Comparison of ENCODE assay signal across 17 cellular contexts in the genomic region with DNA sequence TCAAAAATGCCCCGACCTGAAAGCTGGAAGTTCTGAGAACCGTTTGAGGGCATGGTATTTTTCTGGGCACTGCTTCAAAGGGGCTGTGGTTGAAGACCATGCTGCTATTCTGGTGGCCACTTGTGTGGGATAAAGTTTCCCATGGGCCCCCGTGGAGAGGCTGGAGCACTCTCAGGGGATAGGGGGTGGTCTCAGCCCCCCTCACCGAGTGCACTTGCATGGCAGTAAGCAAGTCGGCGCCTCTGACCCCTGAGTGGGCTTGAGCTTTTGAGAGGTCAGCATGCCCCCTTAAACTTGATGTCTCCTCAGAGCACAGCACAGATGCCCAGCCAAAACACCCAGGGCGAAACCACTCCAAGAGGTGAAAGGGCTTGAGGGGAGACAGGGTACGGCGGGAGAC. TPM values are rescaled to one million over a fixed set of nuclear protein-coding genes. Genes with fewer than 3 reads are reported as not detected.
A peak's percentile ranks its signal among the peaks of the same experiment; 100 is the strongest.
DNase-seq lines count a peak whose midpoint lies in the region; ATAC-seq and TF ChIP-seq lines count a peak whose summit lies in the region.
"Had no signal": no experiment of that assay in that cellular context is flagged by ENCODE, and none has a peak within 500 bp of the region (broad histone marks: within the 10 kb centered on the region; RNA-seq: fewer than 3 reads in every experiment).

No MANE protein-coding gene starts in this region.

- H3K27me3 ChIP-seq in right atrium auricular region (no peaks in the 10 kb centered on the region), smooth muscle cell (ENCODE audit: low read depth) (no peaks in the 10 kb centered on the region), uterus (no peaks in the 10 kb centered on the region)

- DNase-seq in right atrium auricular region (ENCODE audit: low spot score) = no peak
- DNase-seq in Right ventricle myocardium inferior (ENCODE audit: missing footprints) = no peak
- no peak for DNase-seq in coronary artery (ENCODE audit: low spot score)
- DNase-seq in smooth muscle cell (lab: John Stamatoyannopoulos, UW; ENCODE audit: unreplicated experiment) = no peak
- no peak for DNase-seq in uterus
- no peak for DNase-seq in NAMALWA (ENCODE audit: low spot score)
- no peak for DNase-seq in G401 (ENCODE audit: low spot score)
- no peak for DNase-seq in activated naive CD4-positive, alpha-beta T cell treated with Interleukin-2 at 50 U/mL for 16 hours
- DNase-seq: ACHN; CD4-positive, alpha-beta memory T cell; DMS153; DMS79 treated with DMSO at 0.1 percent for 48 hours; EL; GDM1; HCEC 1CT; HFFc6 had no signal

- H3K9ac ChIP-seq in smooth muscle cell (ENCODE audit: low read depth) = no peak overlapping the region

- H3K27ac ChIP-seq in right atrium auricular region = peak overlapping the region; percentile 48 to 58
- peak overlapping the region; percentile 18 to 85 for H3K27ac ChIP-seq in coronary artery
- H3K27ac ChIP-seq in smooth muscle cell (ENCODE audit: low read depth) = peak overlapping the region; percentile 84
- peak overlapping the region; percentile 39 to 44 for H3K27ac ChIP-seq in uterus
- H3K27ac ChIP-seq: C4-2B had no signal

- intact Hi-C loops in Right ventricle myocardium inferior (cut with DNase I) = no loop called here
- intact Hi-C loops in uterus (cut with DNase I; ENCODE audit: low total_unique reads) = no loop called here

- TF ChIP-seq POLR2A in uterus (IDR thresholded peaks at IDR 0.05) = no peak

- no peak overlapping the region for H2AFZ ChIP-seq in smooth muscle cell (ENCODE audit: low read depth)

- 85% methylated on average over 9 of the region's 9 CpGs for WGBS in smooth muscle cell (ENCODE audit: low lambda C conversion rate)

- no peak for ATAC-seq in Right ventricle myocardium inferior

- H3K36me3 ChIP-seq in right atrium auricular region (peaks cover 78% of the 10 kb centered on the region), smooth muscle cell (ENCODE audit: low read depth) (peaks cover 9% of the 10 kb centered on the region), uterus (no peaks in the 10 kb centered on the region)

- peaks cover 99% of the 10 kb centered on the region for H3K79me2 ChIP-seq in smooth muscle cell (ENCODE audit: low read depth)

- peaks cover 95% of the 10 kb centered on the region for H3F3A ChIP-seq in smooth muscle cell (ENCODE audit: low read depth)

- H3K4me2 ChIP-seq in smooth muscle cell = no peak overlapping the region

- TF ChIP-seq CTCF in right atrium auricular region (IDR thresholded peaks at IDR 0.05) = no peak
- no peak for TF ChIP-seq CTCF in coronary artery (IDR thresholded peaks at IDR 0.05)
- TF ChIP-seq CTCF in smooth muscle cell (IDR thresholded peaks at IDR 0.05; ENCODE audit: borderline replicate concordance, insufficient read depth, poor library complexity, severe bottlenecking) = no peak
- TF ChIP-seq CTCF in uterus (IDR thresholded peaks at IDR 0.05) = no peak

- H3K4me3 ChIP-seq in right atrium auricular region (no peak overlapping the region), coronary artery (no peak overlapping the region), smooth muscle cell (no peak overlapping the region), uterus (no peak overlapping the region)

- H4K20me1 ChIP-seq in smooth muscle cell (ENCODE audit: low read depth) = peaks cover 100% of the 10 kb centered on the region

- in situ Hi-C loops in G401 (cut with HindIII; ENCODE audit: low sequenced_read_pairs) = loop anchor here (10.0 kb wide), 1 partner anchor 48 kb away; no protein-coding TSS in a partner anchor

- H3K9me3 ChIP-seq in right atrium auricular region = no peaks in the 10 kb centered on the region
- no peaks in the 10 kb centered on the region for H3K9me3 ChIP-seq in smooth muscle cell (replicated peaks; ENCODE audit: low read depth)
- H3K9me3 ChIP-seq in uterus = no peaks in the 10 kb centered on the region

- H3K4me1 ChIP-seq in right atrium auricular region = peaks cover 0 to 100% of the 10 kb centered on the region in 2 donors
- peaks cover 8% of the 10 kb centered on the region for H3K4me1 ChIP-seq in smooth muscle cell (ENCODE audit: low read depth)
- peaks cover 14 to 31% of the 10 kb centered on the region in 2 donors for H3K4me1 ChIP-seq in uterus

RNA-seq across cellular contexts. Expression of a gene that starts 35.6 kb away (rescaled TPM):
- total RNA-seq in right atrium auricular region = 100 to 1,000 TPM; 625 to 711 TPM
- total RNA-seq in Right ventricle myocardium inferior = 288 TPM
- 3,114 and 3,210 TPM in 2 replicates for total RNA-seq in smooth muscle cell
- polyA plus RNA-seq in smooth muscle cell = 3,050 and 3,942 TPM in 2 replicates
- total RNA-seq in uterus = 100 to 1,000 TPM; 192 to 702 (median 423) TPM
- not detected in 2 replicates for total RNA-seq in G401 (2014; rRNA removed; shearing (Covaris generic))
- polyA plus RNA-seq: CD4-positive, alpha-beta memory T cell had no signal

Comparison
In these comparisons a context has a peak if more than half of its experiments do, and no peak if none do; other contexts are left out.
1. RNA of a gene that starts 35.6 kb away (total RNA-seq): 3,114 to 3,210 TPM in smooth muscle cell, 625 to 711 TPM in right atrium auricular region, 192 to 702 TPM in uterus and 288 TPM in Right ventricle myocardium inferior (single experiment); not detected in G401; every median in the first group is over 100 times any median in the second.
2. Peak in every context shown above with its lines, with median percentiles within 50 percentile points of each other: H3K27ac ChIP-seq.